Comparison of ENCODE assay signal across 5 cellular contexts in genomic region chr17:47520279-47520678, GRCh38. TPM values are rescaled to one million over a fixed set of nuclear protein-coding genes. Genes with fewer than 3 reads are reported as not detected.
DNase-seq lines count a peak whose midpoint lies in the region; ATAC-seq, FAIRE-seq and TF ChIP-seq lines count a peak whose summit lies in the region.
"Not testable (repeated sequence)": the region's sequence is repeated elsewhere in the genome, so short reads cannot be mapped to it uniquely, and the experiment has no call there.

No MANE protein-coding gene starts in this region.

- peak; percentile 66 to 76 for ATAC-seq in right cardiac atrium

- not testable (repeated sequence) for H3K4me1 ChIP-seq in right cardiac atrium (ENCODE audit: control insufficient read depth, insufficient read depth, low read length)

- not testable (repeated sequence) for H3K4me3 Mint-ChIP-seq in nephron progenitor cell

- 56% methylated on average over 4 of the region's 4 CpGs for WGBS in right cardiac atrium

- H3K36me3 ChIP-seq in WERI-Rb-1 = not testable (repeated sequence)

- not testable (repeated sequence) for H3K27me3 ChIP-seq in WERI-Rb-1 (ENCODE audit: insufficient read depth, low read depth, severe bottlenecking); right cardiac atrium (ENCODE audit: control insufficient read depth, insufficient read depth)

- H3K9me3 Mint-ChIP-seq in nephron progenitor cell = not testable (repeated sequence)

- intact Hi-C loops in right cardiac atrium (cut with DNase I) = not testable (repeated sequence)

- H3K4me1 Mint-ChIP-seq in nephron progenitor cell = not testable (repeated sequence)

- not testable (repeated sequence) for TF ChIP-seq CTCF in WERI-Rb-1 (IDR thresholded peaks at IDR 0.05; ENCODE audit: low read depth, low read length); nephron progenitor cell (IDR thresholded peaks at IDR 0.05)

- H3K36me3 Mint-ChIP-seq in nephron progenitor cell (ENCODE audit: low read depth) = not testable (repeated sequence)

- peak overlapping the region; percentile 29 for H3K27ac Mint-ChIP-seq in nephron progenitor cell

- not testable (repeated sequence) for H3K4me3 ChIP-seq in WERI-Rb-1 (ENCODE audit: low read depth, low read length); right cardiac atrium (ENCODE audit: low read length)

- not testable (repeated sequence) for H3K9me3 ChIP-seq in WERI-Rb-1 (ENCODE audit: severe bottlenecking); right cardiac atrium (ENCODE audit: control insufficient read depth, low read length)

- DNase-seq in GM19239 (ENCODE audit: insufficient read length, low spot score); WERI-Rb-1; right cardiac atrium; nephron progenitor cell; urothelium cell line (ENCODE audit: low spot score): not testable (repeated sequence)

- peak overlapping the region; percentile 50; the same call in 1 of the 2 replicates for H3K27ac ChIP-seq in WERI-Rb-1
- H3K27ac ChIP-seq in right cardiac atrium (ENCODE audit: low read length) = not testable (repeated sequence)

- not testable (repeated sequence) for H3K27me3 Mint-ChIP-seq in nephron progenitor cell (ENCODE audit: low read depth, poor library complexity)

- FAIRE-seq in GM19239 (lab: Jason Lieb, UNC) = peak; percentile 44
- peak; percentile 85 for FAIRE-seq in urothelium cell line (lab: Jason Lieb, UNC)

RNA-seq across cellular contexts. Expression of gene NPEPPS, which starts 10.6 kb away (rescaled TPM):
- total RNA-seq in right cardiac atrium = 10 to 100 TPM; 88.9 to 97.6 (median 91.8) TPM
- 37.8 TPM for polyA plus RNA-seq in right cardiac atrium
